8 cellular contexts compared by ENCODE assay signal in the genomic region with DNA sequence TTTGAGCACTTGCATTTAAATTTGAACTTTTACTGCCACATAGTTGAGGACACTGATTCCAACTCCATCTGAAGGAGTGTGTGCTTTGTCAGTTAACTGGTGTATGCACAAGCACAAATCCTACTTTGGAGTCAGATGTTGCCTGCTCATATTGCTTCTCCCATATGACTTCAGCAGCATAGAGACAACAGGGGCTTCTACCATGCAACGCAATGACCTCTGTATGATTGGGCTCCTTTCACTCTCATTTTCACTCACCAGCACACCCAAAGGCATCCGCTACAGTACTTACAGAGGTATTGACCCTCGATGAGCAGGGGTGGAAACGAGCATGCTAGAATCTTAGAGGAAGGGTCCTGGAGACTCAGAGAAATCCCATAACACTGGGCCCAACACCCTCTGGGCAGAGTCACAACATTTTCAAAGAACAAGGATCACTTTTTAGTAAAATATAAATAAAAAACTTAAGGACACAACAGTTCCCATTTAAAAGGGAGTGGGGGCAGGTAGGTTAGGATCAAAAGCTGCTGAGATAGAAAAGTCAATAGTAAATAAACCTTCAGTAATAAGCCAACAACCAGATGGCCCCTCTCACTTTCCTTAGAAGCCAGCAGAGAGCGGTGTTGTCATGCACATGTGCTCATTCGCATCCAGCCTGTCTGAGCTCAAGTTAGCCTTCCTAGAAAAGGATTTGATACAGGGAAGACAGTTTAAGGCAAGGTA.
DNase-seq lines count a peak whose midpoint lies in the region; ATAC-seq and TF ChIP-seq lines count a peak whose summit lies in the region.

No MANE protein-coding gene starts in this region.

- H3K4me3 ChIP-seq in epithelial cell of esophagus (ENCODE audit: low read length): no peak overlapping the region

- DNase-seq in COR-L47 (lab: John Stamatoyannopoulos, UW) (peak; percentile 76), M059J (ENCODE audit: low read depth) (peak; percentile 62), RPMI7951 (ENCODE audit: low read depth) (peak; percentile 61), epithelial cell of esophagus (ENCODE audit: low read depth) (peak; percentile 77), midbrain (lab: John Stamatoyannopoulos, UW) (peak; percentile 12)
- DNase-seq in activated CD8-positive, alpha-beta T cell treated with anti-CD3 and anti-CD28 coated beads, Interleukin-2, amount 10 ng/mL, durations not matched to agents 7 days and 5 days: no peak

- H3K4me3 Mint-ChIP-seq in activated CD8-positive, alpha-beta T cell treated with anti-CD3 and anti-CD28 coated beads, Interleukin-2, amount 10 ng/mL, durations not matched to agents 7 days and 5 days: no peak overlapping the region

- CTCF ChIA-PET in activated CD8-positive, alpha-beta T cell treated with anti-CD3 and anti-CD28 coated beads, Interleukin-2, amount 10 ng/mL, durations not matched to agents 7 days and 5 days (lab: Charles Lee): no interaction called here

- no peaks in the 10 kb centered on the region for H3K36me3 Mint-ChIP-seq in activated CD8-positive, alpha-beta T cell treated with anti-CD3 and anti-CD28 coated beads, Interleukin-2, amount 10 ng/mL, durations not matched to agents 7 days and 5 days (ENCODE audit: low read depth)

- no peaks in the 10 kb centered on the region for H3K27me3 Mint-ChIP-seq in activated CD8-positive, alpha-beta T cell treated with anti-CD3 and anti-CD28 coated beads, Interleukin-2, amount 10 ng/mL, durations not matched to agents 7 days and 5 days (ENCODE audit: low read depth)

- TF ChIP-seq CTCF in epithelial cell of esophagus (IDR thresholded peaks at IDR 0.05; ENCODE audit: insufficient read depth, low read depth, low read length, missing control alignments): peak; percentile 83

- H3K27ac Mint-ChIP-seq in activated CD8-positive, alpha-beta T cell treated with anti-CD3 and anti-CD28 coated beads, Interleukin-2, amount 10 ng/mL, durations not matched to agents 7 days and 5 days: no peak overlapping the region

- ATAC-seq in GM21360 (IDR thresholded peaks at IDR 0.05; ENCODE audit: unreplicated experiment) (peak; percentile 81), HG03045 (IDR thresholded peaks at IDR 0.05; ENCODE audit: unreplicated experiment) (no peak)
- ATAC-seq in activated CD8-positive, alpha-beta T cell treated with anti-CD3 and anti-CD28 coated beads, Interleukin-2, amount 10 ng/mL, durations not matched to agents 7 days and 5 days: no peak

- no peaks in the 10 kb centered on the region for H3K4me1 Mint-ChIP-seq in activated CD8-positive, alpha-beta T cell treated with anti-CD3 and anti-CD28 coated beads, Interleukin-2, amount 10 ng/mL, durations not matched to agents 7 days and 5 days (ENCODE audit: low read depth)

- POLR2A ChIA-PET in activated CD8-positive, alpha-beta T cell treated with anti-CD3 and anti-CD28 coated beads, Interleukin-2, amount 10 ng/mL, durations not matched to agents 7 days and 5 days (lab: Charles Lee): no interaction called here

- H3K9me3 Mint-ChIP-seq in activated CD8-positive, alpha-beta T cell treated with anti-CD3 and anti-CD28 coated beads, Interleukin-2, amount 10 ng/mL, durations not matched to agents 7 days and 5 days (ENCODE audit: insufficient read depth): no peaks in the 10 kb centered on the region
